Comparison of ENCODE assay signal across 10 cellular contexts in the genomic region with DNA sequence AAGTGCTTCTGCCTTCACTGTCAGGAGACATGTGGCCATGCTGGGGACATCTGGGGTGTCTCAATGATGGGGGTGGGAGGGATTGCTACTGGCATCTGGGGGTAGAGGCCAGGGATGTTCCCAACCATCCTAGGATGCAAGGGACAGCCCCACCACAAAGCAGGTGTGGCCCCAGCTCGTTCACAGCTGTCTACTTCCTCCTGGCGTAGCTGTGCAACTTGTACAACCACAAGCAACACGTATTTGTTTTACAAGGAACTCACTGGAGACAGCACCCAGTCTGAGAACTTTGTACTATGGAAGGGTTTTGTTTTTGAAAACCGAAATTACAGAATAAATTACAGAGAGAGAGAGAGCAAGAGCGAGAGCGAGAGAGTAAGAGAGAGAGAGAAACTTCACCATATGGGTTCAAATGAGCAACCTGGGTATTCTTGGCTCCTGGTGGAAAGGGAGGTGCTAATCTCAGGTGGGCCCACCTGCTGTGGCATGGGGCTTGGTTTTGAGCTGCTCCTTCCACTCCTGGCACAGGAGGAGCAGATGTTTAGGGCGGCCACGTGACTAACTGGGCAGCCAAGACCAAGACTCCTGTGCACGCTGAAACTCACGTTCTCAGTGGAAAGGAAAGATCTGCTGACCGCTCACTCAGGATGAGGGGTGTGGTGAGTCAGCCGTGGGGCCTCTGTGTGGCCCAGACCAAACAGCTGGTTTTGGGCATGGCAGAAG. TPM values are rescaled to one million over a fixed set of nuclear protein-coding genes. Genes with fewer than 3 reads are reported as not detected.
A peak's percentile ranks its signal among the peaks of the same experiment; 100 is the strongest.
DNase-seq lines count a peak whose midpoint lies in the region; ATAC-seq and TF ChIP-seq lines count a peak whose summit lies in the region.
"Had no signal": no experiment of that assay in that cellular context is flagged by ENCODE, and none has a peak within 500 bp of the region (broad histone marks: within the 10 kb centered on the region; RNA-seq: fewer than 3 reads in every experiment).

No MANE protein-coding gene starts in this region.

- DNase-seq in CD14-positive monocyte (ENCODE audit: low spot score) (no peak), ecto neural progenitor cell (ENCODE audit: low spot score) (no peak), mucosa of gallbladder (ENCODE audit: low spot score) (no peak), AG08395 (ENCODE audit: low spot score) (no peak), uterus (no peak)
- DNase-seq in activated T-helper 2 cell treated with anti-CD3 and anti-CD28 coated beads, Interferon-gamma antibody, Interleukin-2, Interleukin-4, amounts not matched to agents 10 μg/mL and 5 μg/mL and 100 μg/mL, durations not matched to agents 14 hours and 24 hours and 36 hours (ENCODE audit: low spot score): no peak

- no peak overlapping the region for H3K4me3 ChIP-seq in uterus
- H3K4me3 ChIP-seq: body of pancreas, lung had no signal

- no peak for TF ChIP-seq CTCF in CD14-positive monocyte (IDR thresholded peaks at IDR 0.05)
- no peak for TF ChIP-seq CTCF in uterus (IDR thresholded peaks at IDR 0.05)

- H3K36me3 Mint-ChIP-seq in CD14-positive monocyte: peaks cover 0 to 1% of the 10 kb centered on the region in 2 donors
- H3K36me3 Mint-ChIP-seq in activated T-helper 2 cell treated with anti-CD3 and anti-CD28 coated beads, Interferon-gamma antibody, Interleukin-2, Interleukin-4, amounts not matched to agents 10 μg/mL and 5 μg/mL and 100 μg/mL, durations not matched to agents 14 hours and 24 hours and 36 hours (ENCODE audit: low read depth): no peaks in the 10 kb centered on the region

- H3K36me3 ChIP-seq in uterus: no peaks in the 10 kb centered on the region

- H3K9me3 Mint-ChIP-seq in CD14-positive monocyte: no peaks in the 10 kb centered on the region
- H3K9me3 Mint-ChIP-seq in activated T-helper 2 cell treated with anti-CD3 and anti-CD28 coated beads, Interferon-gamma antibody, Interleukin-2, Interleukin-4, amounts not matched to agents 10 μg/mL and 5 μg/mL and 100 μg/mL, durations not matched to agents 14 hours and 24 hours and 36 hours: no peaks in the 10 kb centered on the region

- peak overlapping the region in 1 of 2 donors; percentile 53 for H3K4me3 Mint-ChIP-seq in CD14-positive monocyte
- H3K4me3 Mint-ChIP-seq in activated T-helper 2 cell treated with anti-CD3 and anti-CD28 coated beads, Interferon-gamma antibody, Interleukin-2, Interleukin-4, amounts not matched to agents 10 μg/mL and 5 μg/mL and 100 μg/mL, durations not matched to agents 14 hours and 24 hours and 36 hours (ENCODE audit: low read depth): peak overlapping the region; percentile 26

- no peak for TF ChIP-seq POLR2A in uterus (IDR thresholded peaks at IDR 0.05)

- no peak overlapping the region for H3K27ac ChIP-seq in uterus
- H3K27ac ChIP-seq: body of pancreas had no signal

- peaks cover 40% of the 10 kb centered on the region for H3K4me1 Mint-ChIP-seq in CD14-positive monocyte
- H3K4me1 Mint-ChIP-seq in activated T-helper 2 cell treated with anti-CD3 and anti-CD28 coated beads, Interferon-gamma antibody, Interleukin-2, Interleukin-4, amounts not matched to agents 10 μg/mL and 5 μg/mL and 100 μg/mL, durations not matched to agents 14 hours and 24 hours and 36 hours (ENCODE audit: low read depth): peaks cover 31% of the 10 kb centered on the region

- peak; percentile 34 for ATAC-seq in GM19023 (IDR thresholded peaks at IDR 0.05; ENCODE audit: unreplicated experiment)
- peak; percentile 27 for ATAC-seq in HG03097 (IDR thresholded peaks at IDR 0.05; ENCODE audit: low FRiP score, unreplicated experiment)
- ATAC-seq: body of pancreas had no signal

- intact Hi-C loops in CD14-positive monocyte (cut with micrococcal nuclease): no loop called here
- intact Hi-C loops in activated T-helper 2 cell treated with anti-CD3 and anti-CD28 coated beads, Interferon-gamma antibody, Interleukin-2, Interleukin-4, amounts not matched to agents 10 μg/mL and 5 μg/mL and 100 μg/mL, durations not matched to agents 14 hours and 24 hours and 36 hours (cut with micrococcal nuclease): loop anchor here (2.0 kb wide), 1 partner anchor 73 kb away; no protein-coding TSS in a partner anchor
- intact Hi-C loops in uterus (cut with DNase I; ENCODE audit: low total_unique reads): no loop called here

- H3K27me3 ChIP-seq in uterus: no peaks in the 10 kb centered on the region
- H3K27me3 ChIP-seq: body of pancreas had no signal

- no peaks in the 10 kb centered on the region for H3K4me1 ChIP-seq in uterus
- H3K4me1 ChIP-seq: body of pancreas had no signal

- peaks cover 0 to 6% (median 1%) of the 10 kb centered on the region in 3 donors for H3K27me3 Mint-ChIP-seq in CD14-positive monocyte (ENCODE audit: low read depth in 3 of 3)
- H3K27me3 Mint-ChIP-seq in activated T-helper 2 cell treated with anti-CD3 and anti-CD28 coated beads, Interferon-gamma antibody, Interleukin-2, Interleukin-4, amounts not matched to agents 10 μg/mL and 5 μg/mL and 100 μg/mL, durations not matched to agents 14 hours and 24 hours and 36 hours (ENCODE audit: low read depth): peaks cover 10% of the 10 kb centered on the region

- H3K27ac Mint-ChIP-seq in CD14-positive monocyte: peak overlapping the region in 6 of 7 donors; percentile 38 to 97 (median 88)
- H3K27ac Mint-ChIP-seq in activated T-helper 2 cell treated with anti-CD3 and anti-CD28 coated beads, Interferon-gamma antibody, Interleukin-2, Interleukin-4, amounts not matched to agents 10 μg/mL and 5 μg/mL and 100 μg/mL, durations not matched to agents 14 hours and 24 hours and 36 hours: peak overlapping the region; percentile 79

- H3K9me3 ChIP-seq in uterus: no peaks in the 10 kb centered on the region
- H3K9me3 ChIP-seq: body of pancreas had no signal

RNA-seq across cellular contexts. Expression of gene TNFRSF13B, which starts 17.5 kb away (rescaled TPM):
- polyA plus RNA-seq in CD14-positive monocyte: under 1 TPM in 1 of 2 donors, not detected in 1; 0.47 TPM
- total RNA-seq in activated T-helper 2 cell treated with anti-CD3 and anti-CD28 coated beads, Interferon-gamma antibody, Interleukin-2, Interleukin-4, amounts not matched to agents 10 μg/mL and 5 μg/mL and 100 μg/mL, durations not matched to agents 14 hours and 24 hours and 36 hours: 0.14 TPM in 1 of 2 replicates, not detected in the other
- 0.32 TPM for total RNA-seq in mucosa of gallbladder
- total RNA-seq in uterus: not detected
- total RNA-seq: body of pancreas had no signal

RNA-seq across cellular contexts. Expression of gene MPRIP, which starts 52.9 kb away (rescaled TPM):
- polyA plus RNA-seq in CD14-positive monocyte: 1 to 10 TPM; 2.0 to 2.5 TPM
- 141 and 144 TPM in 2 replicates for total RNA-seq in activated T-helper 2 cell treated with anti-CD3 and anti-CD28 coated beads, Interferon-gamma antibody, Interleukin-2, Interleukin-4, amounts not matched to agents 10 μg/mL and 5 μg/mL and 100 μg/mL, durations not matched to agents 14 hours and 24 hours and 36 hours
- total RNA-seq in mucosa of gallbladder (263 TPM), uterus (100 to 1,000 TPM in 2 of 4 donors, 10 to 100 TPM in 2; 61.5 to 407 (median 103) TPM)
